Comparison of ENCODE assay signal across 1 cellular context in the genomic region with DNA sequence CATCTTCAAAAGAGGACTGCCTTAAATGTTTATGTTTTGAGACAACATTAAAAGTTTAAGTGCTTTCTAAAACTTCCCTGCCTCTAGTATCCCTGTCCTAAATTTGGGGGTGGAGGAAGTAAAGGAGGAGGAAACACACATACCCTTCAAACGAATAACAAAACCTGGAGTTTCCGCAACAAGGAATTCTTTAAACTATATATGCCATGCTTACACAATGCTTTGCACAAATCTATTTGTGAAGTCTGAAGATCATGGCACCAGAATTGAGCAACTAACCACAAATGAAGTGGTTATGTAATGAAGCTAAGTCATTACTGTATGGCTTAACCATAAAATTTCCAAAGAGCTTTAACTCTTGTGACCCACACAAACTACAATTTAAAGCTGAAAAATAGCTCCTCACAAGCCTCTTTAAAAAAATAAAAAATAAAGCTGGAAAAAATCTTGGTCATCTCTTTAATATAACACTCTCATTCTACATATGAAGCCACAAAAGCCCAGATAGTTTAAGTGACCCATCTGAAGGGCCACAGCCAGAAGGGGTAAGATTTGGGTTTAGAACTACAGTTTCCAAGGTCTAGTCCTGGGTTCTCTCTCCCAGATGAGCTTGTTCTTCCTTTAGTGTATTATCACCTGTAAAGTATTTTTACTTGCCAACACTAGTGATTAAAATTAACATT.
TF ChIP-seq lines count a peak whose summit lies in the region.

No MANE protein-coding gene starts in this region.

TF ChIP-seq in HepG2, 621 proteins besides CTCF, POLR2A, EP300 and RAD21 (continued from another document and continues in another):
- TF ChIP-seq ZNF235 (CRISPR knock-in tag; IDR thresholded peaks at IDR 0.05; ENCODE audit: borderline replicate concordance) = no peak
- TF ChIP-seq, protein P1, sequence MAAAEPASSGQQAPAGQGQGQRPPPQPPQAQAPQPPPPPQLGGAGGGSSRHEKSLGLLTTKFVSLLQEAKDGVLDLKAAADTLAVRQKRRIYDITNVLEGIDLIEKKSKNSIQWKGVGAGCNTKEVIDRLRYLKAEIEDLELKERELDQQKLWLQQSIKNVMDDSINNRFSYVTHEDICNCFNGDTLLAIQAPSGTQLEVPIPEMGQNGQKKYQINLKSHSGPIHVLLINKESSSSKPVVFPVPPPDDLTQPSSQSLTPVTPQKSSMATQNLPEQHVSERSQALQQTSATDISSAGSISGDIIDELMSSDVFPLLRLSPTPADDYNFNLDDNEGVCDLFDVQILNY (CRISPR knock-in tag; conservative IDR thresholded peaks at IDR 0.05) = no peak
- TF ChIP-seq SMC3 (IDR thresholded peaks at IDR 0.05; ENCODE audit: low read length) = peak; percentile 42; the same call in 1 of the 2 replicates
- TF ChIP-seq HES4 (CRISPR knock-in tag; IDR thresholded peaks at IDR 0.05; ENCODE audit: borderline replicate concordance) = no peak
- TF ChIP-seq, protein P2, sequence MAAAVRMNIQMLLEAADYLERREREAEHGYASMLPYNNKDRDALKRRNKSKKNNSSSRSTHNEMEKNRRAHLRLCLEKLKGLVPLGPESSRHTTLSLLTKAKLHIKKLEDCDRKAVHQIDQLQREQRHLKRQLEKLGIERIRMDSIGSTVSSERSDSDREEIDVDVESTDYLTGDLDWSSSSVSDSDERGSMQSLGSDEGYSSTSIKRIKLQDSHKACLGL (CRISPR knock-in tag; IDR thresholded peaks at IDR 0.05) = no peak
- no peak for TF ChIP-seq DNMT1 (CRISPR knock-in tag; IDR thresholded peaks at IDR 0.05)
- no peak for TF ChIP-seq ZNF136 (CRISPR knock-in tag; IDR thresholded peaks at IDR 0.05; ENCODE audit: low read depth)
- TF ChIP-seq RFXANK (CRISPR knock-in tag; IDR thresholded peaks at IDR 0.05) = peak; percentile 69; the same call in 1 of the 2 replicates
- no peak for TF ChIP-seq SATB2 (CRISPR knock-in tag; IDR thresholded peaks at IDR 0.05)
- no peak; the same call in 1 of the 2 replicates for TF ChIP-seq ZMYM4 (CRISPR knock-in tag; IDR thresholded peaks at IDR 0.05)
- TF ChIP-seq SP5 (CRISPR knock-in tag; IDR thresholded peaks at IDR 0.05; ENCODE audit: borderline replicate concordance, low read depth) = peak; percentile 79; the same call in 1 of the 2 replicates
- peak; percentile 95 for TF ChIP-seq ELF3 (CRISPR knock-in tag; IDR thresholded peaks at IDR 0.05)
- 0 out of 2 replicates have a peak, but pooled peaks have one; percentile 9 for TF ChIP-seq PHF8 (CRISPR knock-in tag; IDR thresholded peaks at IDR 0.05)
- no peak for TF ChIP-seq SOX6 (IDR thresholded peaks at IDR 0.05)
- TF ChIP-seq SOX6 (CRISPR knock-in tag; IDR thresholded peaks at IDR 0.05) = peak; percentile 89
- TF ChIP-seq MED8 (CRISPR knock-in tag; IDR thresholded peaks at IDR 0.05; ENCODE audit: insufficient replicate concordance) = peak; percentile 65
- TF ChIP-seq, protein P3, sequence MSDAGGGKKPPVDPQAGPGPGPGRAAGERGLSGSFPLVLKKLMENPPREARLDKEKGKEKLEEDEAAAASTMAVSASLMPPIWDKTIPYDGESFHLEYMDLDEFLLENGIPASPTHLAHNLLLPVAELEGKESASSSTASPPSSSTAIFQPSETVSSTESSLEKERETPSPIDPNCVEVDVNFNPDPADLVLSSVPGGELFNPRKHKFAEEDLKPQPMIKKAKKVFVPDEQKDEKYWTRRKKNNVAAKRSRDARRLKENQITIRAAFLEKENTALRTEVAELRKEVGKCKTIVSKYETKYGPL (CRISPR knock-in tag; IDR thresholded peaks at IDR 0.05) = peak; percentile 91
- TF ChIP-seq XRCC5 (optimal IDR thresholded peaks at IDR 0.05; ENCODE audit: low read length) = no peak
- TF ChIP-seq, protein P4, sequence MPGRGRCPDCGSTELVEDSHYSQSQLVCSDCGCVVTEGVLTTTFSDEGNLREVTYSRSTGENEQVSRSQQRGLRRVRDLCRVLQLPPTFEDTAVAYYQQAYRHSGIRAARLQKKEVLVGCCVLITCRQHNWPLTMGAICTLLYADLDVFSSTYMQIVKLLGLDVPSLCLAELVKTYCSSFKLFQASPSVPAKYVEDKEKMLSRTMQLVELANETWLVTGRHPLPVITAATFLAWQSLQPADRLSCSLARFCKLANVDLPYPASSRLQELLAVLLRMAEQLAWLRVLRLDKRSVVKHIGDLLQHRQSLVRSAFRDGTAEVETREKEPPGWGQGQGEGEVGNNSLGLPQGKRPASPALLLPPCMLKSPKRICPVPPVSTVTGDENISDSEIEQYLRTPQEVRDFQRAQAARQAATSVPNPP (CRISPR knock-in tag; IDR thresholded peaks at IDR 0.05) = 0 out of 2 replicates have a peak, but pooled peaks have one; percentile 35
- no peak for TF ChIP-seq ZFP90 (CRISPR knock-in tag; IDR thresholded peaks at IDR 0.05; ENCODE audit: borderline replicate concordance)
- TF ChIP-seq TOPORS (CRISPR knock-in tag; IDR thresholded peaks at IDR 0.05) = 0 out of 2 replicates have a peak, but pooled peaks have one; percentile 33
- no peak for TF ChIP-seq ZNF530 (CRISPR knock-in tag; IDR thresholded peaks at IDR 0.05; ENCODE audit: low read depth)
- peak; percentile 60; the same call in 1 of the 2 replicates for TF ChIP-seq ERF (CRISPR knock-in tag; IDR thresholded peaks at IDR 0.05)
- peak; percentile 67 for TF ChIP-seq NR2C2 (CRISPR knock-in tag; IDR thresholded peaks at IDR 0.05; ENCODE audit: borderline replicate concordance)
- TF ChIP-seq, protein P5, sequence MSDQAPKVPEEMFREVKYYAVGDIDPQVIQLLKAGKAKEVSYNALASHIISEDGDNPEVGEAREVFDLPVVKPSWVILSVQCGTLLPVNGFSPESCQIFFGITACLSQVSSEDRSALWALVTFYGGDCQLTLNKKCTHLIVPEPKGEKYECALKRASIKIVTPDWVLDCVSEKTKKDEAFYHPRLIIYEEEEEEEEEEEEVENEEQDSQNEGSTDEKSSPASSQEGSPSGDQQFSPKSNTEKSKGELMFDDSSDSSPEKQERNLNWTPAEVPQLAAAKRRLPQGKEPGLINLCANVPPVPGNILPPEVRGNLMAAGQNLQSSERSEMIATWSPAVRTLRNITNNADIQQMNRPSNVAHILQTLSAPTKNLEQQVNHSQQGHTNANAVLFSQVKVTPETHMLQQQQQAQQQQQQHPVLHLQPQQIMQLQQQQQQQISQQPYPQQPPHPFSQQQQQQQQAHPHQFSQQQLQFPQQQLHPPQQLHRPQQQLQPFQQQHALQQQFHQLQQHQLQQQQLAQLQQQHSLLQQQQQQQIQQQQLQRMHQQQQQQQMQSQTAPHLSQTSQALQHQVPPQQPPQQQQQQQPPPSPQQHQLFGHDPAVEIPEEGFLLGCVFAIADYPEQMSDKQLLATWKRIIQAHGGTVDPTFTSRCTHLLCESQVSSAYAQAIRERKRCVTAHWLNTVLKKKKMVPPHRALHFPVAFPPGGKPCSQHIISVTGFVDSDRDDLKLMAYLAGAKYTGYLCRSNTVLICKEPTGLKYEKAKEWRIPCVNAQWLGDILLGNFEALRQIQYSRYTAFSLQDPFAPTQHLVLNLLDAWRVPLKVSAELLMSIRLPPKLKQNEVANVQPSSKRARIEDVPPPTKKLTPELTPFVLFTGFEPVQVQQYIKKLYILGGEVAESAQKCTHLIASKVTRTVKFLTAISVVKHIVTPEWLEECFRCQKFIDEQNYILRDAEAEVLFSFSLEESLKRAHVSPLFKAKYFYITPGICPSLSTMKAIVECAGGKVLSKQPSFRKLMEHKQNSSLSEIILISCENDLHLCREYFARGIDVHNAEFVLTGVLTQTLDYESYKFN (CRISPR knock-in tag; conservative IDR thresholded peaks at IDR 0.05) = peak; percentile 82
- peak; percentile 82 for TF ChIP-seq ETV5 (CRISPR knock-in tag; IDR thresholded peaks at IDR 0.05; ENCODE audit: borderline replicate concordance)
- TF ChIP-seq, protein P6, sequence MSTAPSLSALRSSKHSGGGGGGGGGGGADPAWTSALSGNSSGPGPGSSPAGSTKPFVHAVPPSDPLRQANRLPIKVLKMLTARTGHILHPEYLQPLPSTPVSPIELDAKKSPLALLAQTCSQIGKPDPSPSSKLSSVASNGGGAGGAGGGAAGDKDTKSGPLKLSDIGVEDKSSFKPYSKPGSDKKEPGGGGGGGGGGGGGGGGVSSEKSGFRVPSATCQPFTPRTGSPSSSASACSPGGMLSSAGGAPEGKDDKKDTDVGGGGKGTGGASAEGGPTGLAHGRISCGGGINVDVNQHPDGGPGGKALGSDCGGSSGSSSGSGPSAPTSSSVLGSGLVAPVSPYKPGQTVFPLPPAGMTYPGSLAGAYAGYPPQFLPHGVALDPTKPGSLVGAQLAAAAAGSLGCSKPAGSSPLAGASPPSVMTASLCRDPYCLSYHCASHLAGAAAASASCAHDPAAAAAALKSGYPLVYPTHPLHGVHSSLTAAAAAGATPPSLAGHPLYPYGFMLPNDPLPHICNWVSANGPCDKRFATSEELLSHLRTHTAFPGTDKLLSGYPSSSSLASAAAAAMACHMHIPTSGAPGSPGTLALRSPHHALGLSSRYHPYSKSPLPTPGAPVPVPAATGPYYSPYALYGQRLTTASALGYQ (CRISPR knock-in tag; IDR thresholded peaks at IDR 0.05) = peak; percentile 80
- TF ChIP-seq MAFK (conservative IDR thresholded peaks at IDR 0.05 in 1 of 2, IDR thresholded peaks at IDR 0.05 in 1 of 2; ENCODE audit: low read length in 2 of 2) = no peak
- TF ChIP-seq, protein P7, sequence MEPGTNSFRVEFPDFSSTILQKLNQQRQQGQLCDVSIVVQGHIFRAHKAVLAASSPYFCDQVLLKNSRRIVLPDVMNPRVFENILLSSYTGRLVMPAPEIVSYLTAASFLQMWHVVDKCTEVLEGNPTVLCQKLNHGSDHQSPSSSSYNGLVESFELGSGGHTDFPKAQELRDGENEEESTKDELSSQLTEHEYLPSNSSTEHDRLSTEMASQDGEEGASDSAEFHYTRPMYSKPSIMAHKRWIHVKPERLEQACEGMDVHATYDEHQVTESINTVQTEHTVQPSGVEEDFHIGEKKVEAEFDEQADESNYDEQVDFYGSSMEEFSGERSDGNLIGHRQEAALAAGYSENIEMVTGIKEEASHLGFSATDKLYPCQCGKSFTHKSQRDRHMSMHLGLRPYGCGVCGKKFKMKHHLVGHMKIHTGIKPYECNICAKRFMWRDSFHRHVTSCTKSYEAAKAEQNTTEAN (CRISPR knock-in tag; conservative IDR thresholded peaks at IDR 0.05) = peak; percentile 88
- TF ChIP-seq, protein P8, sequence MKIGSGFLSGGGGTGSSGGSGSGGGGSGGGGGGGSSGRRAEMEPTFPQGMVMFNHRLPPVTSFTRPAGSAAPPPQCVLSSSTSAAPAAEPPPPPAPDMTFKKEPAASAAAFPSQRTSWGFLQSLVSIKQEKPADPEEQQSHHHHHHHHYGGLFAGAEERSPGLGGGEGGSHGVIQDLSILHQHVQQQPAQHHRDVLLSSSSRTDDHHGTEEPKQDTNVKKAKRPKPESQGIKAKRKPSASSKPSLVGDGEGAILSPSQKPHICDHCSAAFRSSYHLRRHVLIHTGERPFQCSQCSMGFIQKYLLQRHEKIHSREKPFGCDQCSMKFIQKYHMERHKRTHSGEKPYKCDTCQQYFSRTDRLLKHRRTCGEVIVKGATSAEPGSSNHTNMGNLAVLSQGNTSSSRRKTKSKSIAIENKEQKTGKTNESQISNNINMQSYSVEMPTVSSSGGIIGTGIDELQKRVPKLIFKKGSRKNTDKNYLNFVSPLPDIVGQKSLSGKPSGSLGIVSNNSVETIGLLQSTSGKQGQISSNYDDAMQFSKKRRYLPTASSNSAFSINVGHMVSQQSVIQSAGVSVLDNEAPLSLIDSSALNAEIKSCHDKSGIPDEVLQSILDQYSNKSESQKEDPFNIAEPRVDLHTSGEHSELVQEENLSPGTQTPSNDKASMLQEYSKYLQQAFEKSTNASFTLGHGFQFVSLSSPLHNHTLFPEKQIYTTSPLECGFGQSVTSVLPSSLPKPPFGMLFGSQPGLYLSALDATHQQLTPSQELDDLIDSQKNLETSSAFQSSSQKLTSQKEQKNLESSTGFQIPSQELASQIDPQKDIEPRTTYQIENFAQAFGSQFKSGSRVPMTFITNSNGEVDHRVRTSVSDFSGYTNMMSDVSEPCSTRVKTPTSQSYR (CRISPR knock-in tag; IDR thresholded peaks at IDR 0.05; ENCODE audit: borderline replicate concordance) = peak; percentile 30; the same call in 1 of the 2 replicates
- no peak for TF ChIP-seq TSC22D2 (CRISPR knock-in tag; IDR thresholded peaks at IDR 0.05; ENCODE audit: borderline replicate concordance)
- TF ChIP-seq TBL1XR1 (IDR thresholded peaks at IDR 0.05; ENCODE audit: borderline replicate concordance, low read length, partially characterized antibody) = peak; percentile 87
- peak; percentile 86; the same call in 1 of the 2 replicates for TF ChIP-seq ZSCAN9 (CRISPR knock-in tag; IDR thresholded peaks at IDR 0.05; ENCODE audit: borderline replicate concordance)
- TF ChIP-seq MIER2 (CRISPR knock-in tag; IDR thresholded peaks at IDR 0.05) = 0 out of 2 replicates have a peak, but pooled peaks have one; percentile 34
- TF ChIP-seq, protein P9, sequence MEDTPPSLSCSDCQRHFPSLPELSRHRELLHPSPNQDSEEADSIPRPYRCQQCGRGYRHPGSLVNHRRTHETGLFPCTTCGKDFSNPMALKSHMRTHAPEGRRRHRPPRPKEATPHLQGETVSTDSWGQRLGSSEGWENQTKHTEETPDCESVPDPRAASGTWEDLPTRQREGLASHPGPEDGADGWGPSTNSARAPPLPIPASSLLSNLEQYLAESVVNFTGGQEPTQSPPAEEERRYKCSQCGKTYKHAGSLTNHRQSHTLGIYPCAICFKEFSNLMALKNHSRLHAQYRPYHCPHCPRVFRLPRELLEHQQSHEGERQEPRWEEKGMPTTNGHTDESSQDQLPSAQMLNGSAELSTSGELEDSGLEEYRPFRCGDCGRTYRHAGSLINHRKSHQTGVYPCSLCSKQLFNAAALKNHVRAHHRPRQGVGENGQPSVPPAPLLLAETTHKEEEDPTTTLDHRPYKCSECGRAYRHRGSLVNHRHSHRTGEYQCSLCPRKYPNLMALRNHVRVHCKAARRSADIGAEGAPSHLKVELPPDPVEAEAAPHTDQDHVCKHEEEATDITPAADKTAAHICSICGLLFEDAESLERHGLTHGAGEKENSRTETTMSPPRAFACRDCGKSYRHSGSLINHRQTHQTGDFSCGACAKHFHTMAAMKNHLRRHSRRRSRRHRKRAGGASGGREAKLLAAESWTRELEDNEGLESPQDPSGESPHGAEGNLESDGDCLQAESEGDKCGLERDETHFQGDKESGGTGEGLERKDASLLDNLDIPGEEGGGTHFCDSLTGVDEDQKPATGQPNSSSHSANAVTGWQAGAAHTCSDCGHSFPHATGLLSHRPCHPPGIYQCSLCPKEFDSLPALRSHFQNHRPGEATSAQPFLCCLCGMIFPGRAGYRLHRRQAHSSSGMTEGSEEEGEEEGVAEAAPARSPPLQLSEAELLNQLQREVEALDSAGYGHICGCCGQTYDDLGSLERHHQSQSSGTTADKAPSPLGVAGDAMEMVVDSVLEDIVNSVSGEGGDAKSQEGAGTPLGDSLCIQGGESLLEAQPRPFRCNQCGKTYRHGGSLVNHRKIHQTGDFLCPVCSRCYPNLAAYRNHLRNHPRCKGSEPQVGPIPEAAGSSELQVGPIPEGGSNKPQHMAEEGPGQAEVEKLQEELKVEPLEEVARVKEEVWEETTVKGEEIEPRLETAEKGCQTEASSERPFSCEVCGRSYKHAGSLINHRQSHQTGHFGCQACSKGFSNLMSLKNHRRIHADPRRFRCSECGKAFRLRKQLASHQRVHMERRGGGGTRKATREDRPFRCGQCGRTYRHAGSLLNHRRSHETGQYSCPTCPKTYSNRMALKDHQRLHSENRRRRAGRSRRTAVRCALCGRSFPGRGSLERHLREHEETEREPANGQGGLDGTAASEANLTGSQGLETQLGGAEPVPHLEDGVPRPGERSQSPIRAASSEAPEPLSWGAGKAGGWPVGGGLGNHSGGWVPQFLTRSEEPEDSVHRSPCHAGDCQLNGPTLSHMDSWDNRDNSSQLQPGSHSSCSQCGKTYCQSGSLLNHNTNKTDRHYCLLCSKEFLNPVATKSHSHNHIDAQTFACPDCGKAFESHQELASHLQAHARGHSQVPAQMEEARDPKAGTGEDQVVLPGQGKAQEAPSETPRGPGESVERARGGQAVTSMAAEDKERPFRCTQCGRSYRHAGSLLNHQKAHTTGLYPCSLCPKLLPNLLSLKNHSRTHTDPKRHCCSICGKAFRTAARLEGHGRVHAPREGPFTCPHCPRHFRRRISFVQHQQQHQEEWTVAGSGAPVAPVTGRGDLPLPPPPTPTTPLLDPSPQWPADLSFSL (CRISPR knock-in tag; IDR thresholded peaks at IDR 0.05) = 0 out of 2 replicates have a peak, but pooled peaks have one; percentile 46
- peak; percentile 97 for TF ChIP-seq GATAD2A (CRISPR knock-in tag; IDR thresholded peaks at IDR 0.05)
- no peak for TF ChIP-seq ARNT2 (CRISPR knock-in tag; IDR thresholded peaks at IDR 0.05; ENCODE audit: low read depth)
